27 cellular contexts compared by ENCODE assay signal in the genomic region with DNA sequence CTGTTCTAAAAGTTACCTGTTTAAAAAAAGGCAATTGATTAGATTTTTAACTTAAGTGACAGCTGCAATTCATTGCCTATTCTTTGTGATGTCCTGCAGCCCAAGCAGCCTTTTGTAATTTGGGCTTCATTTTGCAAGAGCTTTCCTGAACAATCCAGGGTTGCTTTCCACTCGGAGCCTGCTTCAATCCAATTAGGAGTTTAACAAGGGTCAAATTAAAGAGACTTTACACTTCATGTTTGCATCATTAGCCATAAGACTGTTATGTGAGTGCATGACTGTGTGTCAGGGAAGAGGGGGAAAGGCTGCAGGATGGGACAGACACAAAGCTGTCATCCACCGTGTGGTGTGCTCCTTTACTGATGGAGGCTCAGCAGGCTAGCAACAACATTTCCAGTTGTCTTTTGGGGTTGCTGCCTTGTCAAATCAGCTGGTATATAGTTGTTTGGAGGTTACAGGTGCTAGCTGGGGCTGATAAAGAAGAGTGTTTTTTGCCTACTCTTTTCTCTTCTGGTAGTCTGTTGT. TPM values are rescaled to one million over a fixed set of nuclear protein-coding genes. Genes with fewer than 3 reads are reported as not detected.
DNase-seq lines count a peak whose midpoint lies in the region; ATAC-seq lines count a peak whose summit lies in the region.
"Had no signal": no experiment of that assay in that cellular context is flagged by ENCODE, and none has a peak within 500 bp of the region (broad histone marks: within the 10 kb centered on the region; RNA-seq: fewer than 3 reads in every experiment).

No MANE protein-coding gene starts in this region.

- H3K9me3 Mint-ChIP-seq in stimulated activated memory B cell treated with anti-CD40 and anti-IgM and Interleukin-4, amounts not matched to agents 10 μg/mL and 1 μg/mL and 100 μg/mL, for 72 hours, result no peaks in the 10 kb centered on the region
- H3K9me3 Mint-ChIP-seq in activated naive CD8-positive, alpha-beta T cell treated with anti-CD3 and anti-CD28 coated beads for 36 hours, result peaks cover 2% of the 10 kb centered on the region

- no peaks in the 10 kb centered on the region for H3K36me3 ChIP-seq in ectodermal cell (ENCODE audit: control insufficient read depth, insufficient read depth, low read length)
- H3K36me3 ChIP-seq: right atrium auricular region had no signal

- DNase-seq in NCI-H2029 treated with DMSO at 0.1 percent for 48 hours (lab: John Stamatoyannopoulos, UW) (peak; percentile 13), NCI-H2029 (lab: John Stamatoyannopoulos, UW) (no peak), NCI-H69 (lab: John Stamatoyannopoulos, UW) (peak; percentile 78)
- DNase-seq in activated naive CD8-positive, alpha-beta T cell treated with anti-CD3 and anti-CD28 coated beads for 36 hours, result no peak
- no peak for DNase-seq in activated CD8-positive, alpha-beta memory T cell treated with anti-CD3 and anti-CD28 coated beads, Interleukin-2, amount 50 U/mL, for 48 hours
- DNase-seq: activated CD4-positive, alpha-beta T cell treated with anti-CD3 and anti-CD28 coated beads for 4 hours; activated CD8-positive, alpha-beta T cell treated with anti-CD3 and anti-CD28 coated beads, Interleukin-2, amount 10 ng/mL, durations not matched to agents 7 days and 5 days; AML-193; amygdala; CD4-positive, CD25-positive, alpha-beta regulatory T cell; mucosa of descending colon; NCI-H526; SIG-M5; stimulated activated CD4-positive, alpha-beta T cell treated with anti-CD3 and anti-CD28 coated beads, Interleukin-1b, Interleukin-23, amount 100 ng/mL, for 48 hours; stimulated activated naive CD8-positive, alpha-beta T cell treated with anti-CD3 and anti-CD28 coated beads, Interleukin-15, Interleukin-2, amounts not matched to agents 100 U/mL and 50 U/mL, for 24 hours; T-helper 9 cell; testis had no signal

- H3K27ac Mint-ChIP-seq in stimulated activated memory B cell treated with anti-CD40 and anti-IgM and Interleukin-4, amounts not matched to agents 10 μg/mL and 1 μg/mL and 100 μg/mL, for 72 hours, result no peak overlapping the region
- no peak overlapping the region for H3K27ac Mint-ChIP-seq in activated naive CD8-positive, alpha-beta T cell treated with anti-CD3 and anti-CD28 coated beads for 36 hours
- H3K27ac Mint-ChIP-seq: activated CD8-positive, alpha-beta T cell treated with anti-CD3 and anti-CD28 coated beads, Interleukin-2, amount 10 ng/mL, durations not matched to agents 7 days and 5 days; activated naive CD4-positive, alpha-beta T cell treated with anti-CD3 and anti-CD28 coated beads, Interleukin-2, amount 50 U/mL, for 24 hours; nephron had no signal

- H3K9me3 ChIP-seq in ectodermal cell (ENCODE audit: control insufficient read depth, low read length), result no peaks in the 10 kb centered on the region
- H3K9me3 ChIP-seq: mucosa of descending colon, testis had no signal

- H3K27me3 Mint-ChIP-seq in stimulated activated memory B cell treated with anti-CD40 and anti-IgM and Interleukin-4, amounts not matched to agents 10 μg/mL and 1 μg/mL and 100 μg/mL, for 72 hours, result no peaks in the 10 kb centered on the region
- no peaks in the 10 kb centered on the region for H3K27me3 Mint-ChIP-seq in activated naive CD8-positive, alpha-beta T cell treated with anti-CD3 and anti-CD28 coated beads for 36 hours
- H3K27me3 Mint-ChIP-seq: activated naive CD4-positive, alpha-beta T cell treated with anti-CD3 and anti-CD28 coated beads, Interleukin-2, amount 50 U/mL, for 24 hours; CD4-positive, CD25-positive, alpha-beta regulatory T cell had no signal

- peaks cover 25% of the 10 kb centered on the region for H3K4me1 ChIP-seq in ectodermal cell (ENCODE audit: control insufficient read depth, insufficient read depth, low read length)
- H3K4me1 ChIP-seq: right atrium auricular region, testis had no signal

- no peak overlapping the region for H3K4me3 Mint-ChIP-seq in stimulated activated memory B cell treated with anti-CD40 and anti-IgM and Interleukin-4, amounts not matched to agents 10 μg/mL and 1 μg/mL and 100 μg/mL, for 72 hours
- no peak overlapping the region for H3K4me3 Mint-ChIP-seq in activated naive CD8-positive, alpha-beta T cell treated with anti-CD3 and anti-CD28 coated beads for 36 hours
- H3K4me3 Mint-ChIP-seq: activated CD8-positive, alpha-beta T cell treated with anti-CD3 and anti-CD28 coated beads, Interleukin-2, amount 10 ng/mL, durations not matched to agents 7 days and 5 days; activated naive CD4-positive, alpha-beta T cell treated with anti-CD3 and anti-CD28 coated beads, Interleukin-2, amount 50 U/mL, for 24 hours; CD4-positive, CD25-positive, alpha-beta regulatory T cell; nephron had no signal

- no peak for ATAC-seq in stimulated activated memory B cell treated with anti-CD40 and anti-IgM and Interleukin-4, amounts not matched to agents 10 μg/mL and 1 μg/mL and 100 μg/mL, for 72 hours
- no peak for ATAC-seq in HG03432 (IDR thresholded peaks at IDR 0.05; ENCODE audit: unreplicated experiment)
- ATAC-seq: activated CD8-positive, alpha-beta T cell treated with anti-CD3 and anti-CD28 coated beads, Interleukin-2, amount 10 ng/mL, durations not matched to agents 7 days and 5 days; mucosa of descending colon; stimulated activated naive CD8-positive, alpha-beta T cell treated with anti-CD3 and anti-CD28 coated beads, Interleukin-15, Interleukin-2, amounts not matched to agents 100 U/mL and 50 U/mL, for 24 hours had no signal

- no peaks in the 10 kb centered on the region for H3K36me3 Mint-ChIP-seq in stimulated activated memory B cell treated with anti-CD40 and anti-IgM and Interleukin-4, amounts not matched to agents 10 μg/mL and 1 μg/mL and 100 μg/mL, for 72 hours
- no peaks in the 10 kb centered on the region for H3K36me3 Mint-ChIP-seq in activated naive CD8-positive, alpha-beta T cell treated with anti-CD3 and anti-CD28 coated beads for 36 hours
- H3K36me3 Mint-ChIP-seq: activated naive CD4-positive, alpha-beta T cell treated with anti-CD3 and anti-CD28 coated beads, Interleukin-2, amount 50 U/mL, for 24 hours; CD4-positive, CD25-positive, alpha-beta regulatory T cell had no signal

- H3K4me3 ChIP-seq in ectodermal cell (ENCODE audit: insufficient read depth, low read depth, low read length), result no peak overlapping the region
- H3K4me3 ChIP-seq: lung, mucosa of descending colon, right atrium auricular region, smooth muscle cell, testis had no signal

- peak overlapping the region; percentile 47 for H3K27ac ChIP-seq in ectodermal cell (ENCODE audit: insufficient read depth, low read depth, low read length, poor library complexity, severe bottlenecking)
- H3K27ac ChIP-seq: right atrium auricular region, testis, VCaP had no signal

- H3K27me3 ChIP-seq in ectodermal cell (ENCODE audit: control insufficient read depth, insufficient read depth, low read length, poor library complexity, severe bottlenecking), result no peaks in the 10 kb centered on the region
- H3K27me3 ChIP-seq: right atrium auricular region, testis had no signal

- WGBS in ectodermal cell, 2 experiments, result 21% methylated on average over 2 of the region's 2 CpGs

- no peaks in the 10 kb centered on the region for H3K4me1 Mint-ChIP-seq in stimulated activated memory B cell treated with anti-CD40 and anti-IgM and Interleukin-4, amounts not matched to agents 10 μg/mL and 1 μg/mL and 100 μg/mL, for 72 hours
- no peaks in the 10 kb centered on the region for H3K4me1 Mint-ChIP-seq in activated naive CD8-positive, alpha-beta T cell treated with anti-CD3 and anti-CD28 coated beads for 36 hours
- H3K4me1 Mint-ChIP-seq: activated naive CD4-positive, alpha-beta T cell treated with anti-CD3 and anti-CD28 coated beads, Interleukin-2, amount 50 U/mL, for 24 hours; nephron had no signal

RNA-seq across cellular contexts. Expression of a gene that starts 23.6 kb away (rescaled TPM):
- not detected for polyA plus RNA-seq in ectodermal cell (2013, experiment 1 of 4)
- 0.20 TPM for polyA plus RNA-seq in ectodermal cell (2013, experiment 2 of 4)
- 0.32 TPM for polyA plus RNA-seq in ectodermal cell (2013, experiment 3 of 4)
- 1.1 TPM for polyA plus RNA-seq in ectodermal cell (2013, experiment 4 of 4)
- under 1 TPM in 1 of 2 experiments, not detected in 1; 0.06 TPM for total RNA-seq in activated naive CD8-positive, alpha-beta T cell treated with anti-CD3 and anti-CD28 coated beads for 36 hours
- total RNA-seq: A673; activated CD8-positive, alpha-beta T cell treated with anti-CD3 and anti-CD28 coated beads, Interleukin-2, amount 10 ng/mL, durations not matched to agents 7 days and 5 days; CD4-positive, CD25-positive, alpha-beta regulatory T cell; smooth muscle cell; testis had no signal
- polyA plus RNA-seq: CD4-positive, CD25-positive, alpha-beta regulatory T cell had no signal

Comparison
In these comparisons a context has a peak if more than half of its experiments do, and no peak if none do; other contexts are left out.
1. DNase-seq: peak in NCI-H2029 treated with DMSO at 0.1 percent for 48 hours (single experiment) and NCI-H69 (single experiment); none in NCI-H2029 (single experiment), activated naive CD8-positive, alpha-beta T cell treated with anti-CD3 and anti-CD28 coated beads for 36 hours (single experiment) and activated CD8-positive, alpha-beta memory T cell treated with anti-CD3 and anti-CD28 coated beads, Interleukin-2, amount 50 U/mL, for 48 hours (single experiment).